11 cellular contexts compared by ENCODE assay signal in genomic region chr2:111157798-111158197, GRCh38. TPM values are rescaled to one million over a fixed set of nuclear protein-coding genes. Genes with fewer than 3 reads are reported as not detected.
DNase-seq lines count a peak whose midpoint lies in the region; ATAC-seq, FAIRE-seq and TF ChIP-seq lines count a peak whose summit lies in the region.
"Had no signal": no experiment of that assay in that cellular context is flagged by ENCODE, and none has a peak within 500 bp of the region (broad histone marks: within the 10 kb centered on the region; RNA-seq: fewer than 3 reads in every experiment).

No MANE protein-coding gene starts in this region.

- peaks cover 86% of the 10 kb centered on the region for H3K36me3 Mint-ChIP-seq in activated T-helper 1 cell treated with anti-CD3 and anti-CD28 coated beads, Interleukin-12 subunit alpha, Interleukin-12 subunit beta, Interleukin-2, Interleukin-4 antibody, amounts not matched to agents 30 ng/mL and 10 ng/mL and 1 ng/mL, durations not matched to agents 14 hours and 24 hours and 36 hours (ENCODE audit: low read depth)

- H3K27me3 Mint-ChIP-seq in activated T-helper 1 cell treated with anti-CD3 and anti-CD28 coated beads, Interleukin-12 subunit alpha, Interleukin-12 subunit beta, Interleukin-2, Interleukin-4 antibody, amounts not matched to agents 30 ng/mL and 10 ng/mL and 1 ng/mL, durations not matched to agents 14 hours and 24 hours and 36 hours (ENCODE audit: insufficient read depth): peaks cover 3% of the 10 kb centered on the region
- H3K27me3 Mint-ChIP-seq: natural killer cell treated with Interleukin-12 subunit alpha and Interleukin-12 subunit beta and Interleukin-15 and Interleukin-18, amount 100 ng/mL, for 72 hours had no signal

- TF ChIP-seq CTCF in kidney (IDR thresholded peaks at IDR 0.05; ENCODE audit: borderline replicate concordance, extremely low read depth, insufficient read depth): no peak

- ATAC-seq in GM19468 (IDR thresholded peaks at IDR 0.05; ENCODE audit: extremely low read depth, unreplicated experiment) (peak; percentile 37), HG03108 (IDR thresholded peaks at IDR 0.05; ENCODE audit: unreplicated experiment) (peak; percentile 48)

- peaks cover 3 to 4% of the 10 kb centered on the region in 2 donors for H3K4me1 ChIP-seq in kidney (ENCODE audit: control insufficient read depth in 1 of 2, insufficient read depth in 1 of 2, low read depth in 1 of 2, low read length in 2 of 2)

- no peak for TF ChIP-seq POLR2A in GM12892 (IDR thresholded peaks at IDR 0.05; ENCODE audit: low read depth, low read length)

- no peak overlapping the region for H3K9ac ChIP-seq in kidney (ENCODE audit: low read length in 2 of 2)

- peaks cover 84% of the 10 kb centered on the region for H3K4me1 Mint-ChIP-seq in activated T-helper 1 cell treated with anti-CD3 and anti-CD28 coated beads, Interleukin-12 subunit alpha, Interleukin-12 subunit beta, Interleukin-2, Interleukin-4 antibody, amounts not matched to agents 30 ng/mL and 10 ng/mL and 1 ng/mL, durations not matched to agents 14 hours and 24 hours and 36 hours (ENCODE audit: low read depth)

- no peak overlapping the region for H3K4me3 Mint-ChIP-seq in activated T-helper 1 cell treated with anti-CD3 and anti-CD28 coated beads, Interleukin-12 subunit alpha, Interleukin-12 subunit beta, Interleukin-2, Interleukin-4 antibody, amounts not matched to agents 30 ng/mL and 10 ng/mL and 1 ng/mL, durations not matched to agents 14 hours and 24 hours and 36 hours
- H3K4me3 Mint-ChIP-seq: natural killer cell treated with Interleukin-12 subunit alpha and Interleukin-12 subunit beta and Interleukin-15 and Interleukin-18, amount 100 ng/mL, for 72 hours had no signal

- DNase-seq in GM12892 (ENCODE audit: insufficient read length): no peak
- no peak for DNase-seq in activated T-helper 1 cell treated with anti-CD3 and anti-CD28 coated beads, Interleukin-12 subunit alpha, Interleukin-12 subunit beta, Interleukin-2, Interleukin-4 antibody, amounts not matched to agents 30 ng/mL and 10 ng/mL and 1 ng/mL, durations not matched to agents 14 hours and 24 hours and 36 hours (ENCODE audit: low spot score)
- no peak for DNase-seq in NCI-H187 (lab: John Stamatoyannopoulos, UW)
- no peak for DNase-seq in kidney
- no peak for DNase-seq in NCI-H2081 (lab: John Stamatoyannopoulos, UW)
- no peak for DNase-seq in UCSD-AML1 (lab: John Stamatoyannopoulos, UW; ENCODE audit: unreplicated experiment)
- DNase-seq: cerebellar nuclear complex, hypothalamus had no signal

- H3K36me3 ChIP-seq in kidney (ENCODE audit: control insufficient read depth in 1 of 2, insufficient read depth in 2 of 2, low read length in 2 of 2): peaks cover 11 to 15% of the 10 kb centered on the region in 2 donors

- peak overlapping the region; percentile 65 for H3K27ac Mint-ChIP-seq in activated T-helper 1 cell treated with anti-CD3 and anti-CD28 coated beads, Interleukin-12 subunit alpha, Interleukin-12 subunit beta, Interleukin-2, Interleukin-4 antibody, amounts not matched to agents 30 ng/mL and 10 ng/mL and 1 ng/mL, durations not matched to agents 14 hours and 24 hours and 36 hours
- H3K27ac Mint-ChIP-seq: natural killer cell treated with Interleukin-12 subunit alpha and Interleukin-12 subunit beta and Interleukin-15 and Interleukin-18, amount 100 ng/mL, for 72 hours had no signal

- FAIRE-seq in GM12892 (lab: Jason Lieb, UNC) (peak; percentile 86), kidney (lab: Jason Lieb, UNC) (no peak)

- H3K27ac ChIP-seq in kidney (ENCODE audit: low read depth in 2 of 2, low read length in 2 of 2): no peak overlapping the region

- no peaks in the 10 kb centered on the region for H3K9me3 ChIP-seq in kidney (ENCODE audit: control insufficient read depth in 1 of 2, low read length in 2 of 2)

- intact Hi-C loops in activated T-helper 1 cell treated with anti-CD3 and anti-CD28 coated beads, Interleukin-12 subunit alpha, Interleukin-12 subunit beta, Interleukin-2, Interleukin-4 antibody, amounts not matched to agents 30 ng/mL and 10 ng/mL and 1 ng/mL, durations not matched to agents 14 hours and 24 hours and 36 hours (cut with micrococcal nuclease): no loop called here
- intact Hi-C loops in kidney (cut with DNase I): no loop called here

- H3K9me3 Mint-ChIP-seq in activated T-helper 1 cell treated with anti-CD3 and anti-CD28 coated beads, Interleukin-12 subunit alpha, Interleukin-12 subunit beta, Interleukin-2, Interleukin-4 antibody, amounts not matched to agents 30 ng/mL and 10 ng/mL and 1 ng/mL, durations not matched to agents 14 hours and 24 hours and 36 hours: no peaks in the 10 kb centered on the region
- H3K9me3 Mint-ChIP-seq: natural killer cell treated with Interleukin-12 subunit alpha and Interleukin-12 subunit beta and Interleukin-15 and Interleukin-18, amount 100 ng/mL, for 72 hours had no signal

- H3K4me3 ChIP-seq in kidney (ENCODE audit: low read length in 2 of 2): no peak overlapping the region

RNA-seq across cellular contexts. Expression of gene BCL2L11, which starts 37.1 kb away (rescaled TPM):
- polyA plus RNA-seq in GM12892 (2012; ENCODE audit: missing spikeins): 5.5 TPM
- 335 and 347 TPM in 2 replicates for total RNA-seq in activated T-helper 1 cell treated with anti-CD3 and anti-CD28 coated beads, Interleukin-12 subunit alpha, Interleukin-12 subunit beta, Interleukin-2, Interleukin-4 antibody, amounts not matched to agents 30 ng/mL and 10 ng/mL and 1 ng/mL, durations not matched to agents 14 hours and 24 hours and 36 hours
- total RNA-seq in kidney: 32.7 TPM
- 6.5 TPM for polyA plus RNA-seq in kidney (ENCODE audit: insufficient read depth, low read depth, low replicate concordance)
